ENCODE assay signal across 10 cellular contexts in genomic region chr2:85288244-85288725, GRCh38. TPM values are rescaled to one million over a fixed set of nuclear protein-coding genes. Genes with fewer than 3 reads are reported as not detected.
DNase-seq lines count a peak whose midpoint lies in the region; ATAC-seq and TF ChIP-seq lines count a peak whose summit lies in the region.
"Had no signal": no experiment of that assay in that cellular context is flagged by ENCODE, and none has a peak within 500 bp of the region (broad histone marks: within the 10 kb centered on the region; RNA-seq: fewer than 3 reads in every experiment).

No MANE protein-coding gene starts in this region.

- no peaks in the 10 kb centered on the region for H3K27me3 Mint-ChIP-seq in chondrocyte (ENCODE audit: low read depth)

- peaks cover 16% of the 10 kb centered on the region for H3K4me1 Mint-ChIP-seq in chondrocyte (ENCODE audit: low read depth)

- DNase-seq in AG20443 (ENCODE audit: low spot score) (peak; percentile 63), M059J (ENCODE audit: low read depth) (peak; percentile 61), chondrocyte (ENCODE audit: low spot score) (no peak), MV-4-11 (lab: John Stamatoyannopoulos, UW) (no peak)
- DNase-seq: SHP77; stimulated activated CD4-positive, alpha-beta T cell treated with anti-CD3 and anti-CD28 coated beads, Interleukin-12 subunit alpha, Interleukin-12 subunit beta, amount 100 ng/mL, for 4 hours had no signal

- no peaks in the 10 kb centered on the region for H3K27me3 ChIP-seq in muscle layer of duodenum (ENCODE audit: low read depth, low read length)

- no peak for ATAC-seq in GM19328 (IDR thresholded peaks at IDR 0.05; ENCODE audit: unreplicated experiment)
- ATAC-seq in GM21360 (IDR thresholded peaks at IDR 0.05; ENCODE audit: unreplicated experiment), result no peak
- no peak for ATAC-seq in GM21381 (IDR thresholded peaks at IDR 0.05; ENCODE audit: unreplicated experiment)

- H3K4me1 ChIP-seq in muscle layer of duodenum (ENCODE audit: control insufficient read depth in 1 of 2, insufficient read depth in 2 of 2, low read length in 2 of 2), result peaks cover 0 to 6% of the 10 kb centered on the region in 2 donors

- no peaks in the 10 kb centered on the region for H3K9me3 ChIP-seq in muscle layer of duodenum (ENCODE audit: control insufficient read depth in 1 of 2, low read length in 2 of 2)

- no peak for TF ChIP-seq CTCF in chondrocyte (IDR thresholded peaks at IDR 0.05)

- no peaks in the 10 kb centered on the region for H3K9me3 Mint-ChIP-seq in chondrocyte (ENCODE audit: low read depth)

- peaks cover 6% of the 10 kb centered on the region for H3K36me3 Mint-ChIP-seq in chondrocyte (ENCODE audit: low read depth)

- H3K4me3 Mint-ChIP-seq in chondrocyte (ENCODE audit: unreplicated experiment), result no peak overlapping the region

- H3K36me3 ChIP-seq in muscle layer of duodenum (ENCODE audit: control insufficient read depth in 1 of 2, insufficient read depth in 2 of 2, low read length in 2 of 2), result peaks cover 0 to 11% of the 10 kb centered on the region in 2 donors

- peak overlapping the region; percentile 80 for H3K27ac Mint-ChIP-seq in chondrocyte (ENCODE audit: unreplicated experiment)

- H3K4me3 ChIP-seq in muscle layer of duodenum (ENCODE audit: low read depth in 1 of 2, low read length in 2 of 2), result no peak overlapping the region

- peak overlapping the region; percentile 46 for H3K27ac ChIP-seq in muscle layer of duodenum (ENCODE audit: low read length)

RNA-seq across cellular contexts. Expression of gene TGOLN2, which starts 39.5 kb away (rescaled TPM):
- total RNA-seq in M059J (2014; rRNA removed; shearing (Covaris generic)), result 88.8 and 134 TPM in 2 replicates
- total RNA-seq in chondrocyte, result 79.7 to 101 TPM (median 84.8 TPM) in 3 replicates

Comparison
In these comparisons a context has a peak if more than half of its experiments do, and no peak if none do; other contexts are left out.
1. DNase-seq: peak in AG20443 (single experiment) and M059J (single experiment); none in chondrocyte (single experiment) and MV-4-11 (single experiment).